12 cellular contexts compared by ENCODE assay signal in the genomic region with DNA sequence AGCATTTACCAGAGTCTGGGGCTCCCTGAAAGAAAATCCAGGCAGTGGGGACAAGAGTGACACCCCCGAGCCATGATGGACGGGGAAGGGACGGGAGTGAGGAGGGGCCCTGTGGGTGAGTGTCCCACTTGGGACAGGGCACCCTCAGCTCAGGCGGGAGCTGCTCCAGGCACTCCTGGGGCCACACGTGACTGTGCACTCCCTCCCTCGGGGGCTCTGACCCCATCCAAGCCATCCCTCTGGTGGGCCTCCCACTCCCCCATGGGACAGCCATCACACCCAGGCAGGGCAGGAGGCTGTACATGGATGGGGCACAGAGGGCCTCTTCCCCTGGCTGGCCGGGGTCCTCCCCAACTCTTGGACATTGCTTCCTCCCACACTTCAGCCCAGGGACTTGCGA.
"Had no signal": no experiment of that assay in that cellular context is flagged by ENCODE, and none has a peak within 500 bp of the region (broad histone marks: within the 10 kb centered on the region; RNA-seq: fewer than 3 reads in every experiment).

No MANE protein-coding gene starts in this region.

- H3K27me3 ChIP-seq: ascending aorta, colonic mucosa, foreskin keratinocyte, hepatocyte, tibial nerve had no signal

- H3K4me3 ChIP-seq: ascending aorta, colonic mucosa, hepatocyte, tibial nerve had no signal

- FAIRE-seq: TTC549, urothelium cell line had no signal

- DNase-seq: activated CD4-positive, alpha-beta T cell treated with anti-CD3 and anti-CD28 coated beads, Interleukin-2, amount 50 U/mL, for 4 hours; activated gamma-delta T cell; colonic mucosa; foreskin keratinocyte; retina; stimulated activated CD8-positive, alpha-beta memory T cell treated with anti-CD3 and anti-CD28 coated beads, Interleukin-4, amount 100 ng/mL, for 48 hours; stimulated activated naive CD4-positive, alpha-beta T cell treated with Interleukin-2 at 50 U/mL for 16 hours had no signal

- H2AFZ ChIP-seq: hepatocyte had no signal

- H3K79me2 ChIP-seq: hepatocyte had no signal

- H3K9me3 ChIP-seq: ascending aorta, colonic mucosa, tibial nerve had no signal

- H3K4me2 ChIP-seq: hepatocyte had no signal

- ATAC-seq: foreskin keratinocyte had no signal

- H3K36me3 ChIP-seq: colonic mucosa had no signal

- H3K27ac ChIP-seq: ascending aorta, colonic mucosa, foreskin keratinocyte, hepatocyte, tibial nerve had no signal

- H3K4me1 ChIP-seq: ascending aorta, colonic mucosa, foreskin keratinocyte had no signal
